Comparison of ENCODE assay signal across 20 cellular contexts in genomic region chr5:177129206-177129605, GRCh38. TPM values are rescaled to one million over a fixed set of nuclear protein-coding genes. Genes with fewer than 3 reads are reported as not detected.
DNase-seq lines count a peak whose midpoint lies in the region; ATAC-seq, FAIRE-seq and TF ChIP-seq lines count a peak whose summit lies in the region.
"Had no signal": no experiment of that assay in that cellular context is flagged by ENCODE, and none has a peak within 500 bp of the region (broad histone marks: within the 10 kb centered on the region; RNA-seq: fewer than 3 reads in every experiment).

No MANE protein-coding gene starts in this region.

- intact Hi-C loops in CD4-positive, alpha-beta memory T cell (cut with micrococcal nuclease), result no loop called here
- intact Hi-C loops in activated CD8-positive, alpha-beta T cell treated with anti-CD3 and anti-CD28 coated beads for 36 hours (cut with micrococcal nuclease), result no loop called here

- no peaks in the 10 kb centered on the region for H3K9me3 Mint-ChIP-seq in CD4-positive, alpha-beta memory T cell
- H3K9me3 Mint-ChIP-seq in activated CD8-positive, alpha-beta T cell treated with anti-CD3 and anti-CD28 coated beads for 36 hours, result no peaks in the 10 kb centered on the region
- H3K9me3 Mint-ChIP-seq in naive B cell, result no peaks in the 10 kb centered on the region
- H3K9me3 Mint-ChIP-seq: neural crest cell had no signal

- H3K4me1 Mint-ChIP-seq in CD4-positive, alpha-beta memory T cell, result peaks cover 25 to 40% (median 33%) of the 10 kb centered on the region in 4 donors
- peaks cover 22% of the 10 kb centered on the region for H3K4me1 Mint-ChIP-seq in activated CD8-positive, alpha-beta T cell treated with anti-CD3 and anti-CD28 coated beads for 36 hours (ENCODE audit: low read depth)
- H3K4me1 Mint-ChIP-seq in naive B cell, result peaks cover 25 to 47% (median 35%) of the 10 kb centered on the region in 3 donors

- TF ChIP-seq CTCF in activated CD8-positive, alpha-beta T cell treated with anti-CD3 and anti-CD28 coated beads for 36 hours (IDR thresholded peaks at IDR 0.05), result no peak

- no peaks in the 10 kb centered on the region for H3K27me3 ChIP-seq in BLaER1
- no peaks in the 10 kb centered on the region for H3K27me3 ChIP-seq in CD4-positive, alpha-beta memory T cell (ENCODE audit: insufficient read depth, low read length)
- no peaks in the 10 kb centered on the region for H3K27me3 ChIP-seq in HAP-1 (ENCODE audit: low read depth)
- H3K27me3 ChIP-seq: MG63, testis had no signal

- peaks cover 42% of the 10 kb centered on the region for H3K4me1 ChIP-seq in BLaER1
- H3K4me1 ChIP-seq in CD4-positive, alpha-beta memory T cell (ENCODE audit: insufficient read depth, low read length), result peaks cover 28% of the 10 kb centered on the region
- peaks cover 3% of the 10 kb centered on the region for H3K4me1 ChIP-seq in HAP-1
- H3K4me1 ChIP-seq: testis had no signal

- FAIRE-seq in H54 (lab: Jason Lieb, UNC), result no peak
- FAIRE-seq: astrocyte, colon, frontal cortex had no signal

- no peak overlapping the region for H3K9ac ChIP-seq in BLaER1

- H3K9me3 ChIP-seq in BLaER1 (no peaks in the 10 kb centered on the region), HAP-1 (no peaks in the 10 kb centered on the region)
- H3K9me3 ChIP-seq in CD4-positive, alpha-beta memory T cell (ENCODE audit: control insufficient read depth in 1 of 2, low read length in 2 of 2), result no peaks in the 10 kb centered on the region
- H3K9me3 ChIP-seq: MG63, testis had no signal

- POLR2A ChIA-PET in CD4-positive, alpha-beta memory T cell (lab: Charles Lee; ENCODE audit: partially characterized antibody), result interaction anchor here (1.1 to 2.1 kb wide), 3 partner anchors 11 to 19 kb away, joined by 3 to 9 read pairs (median 4); no protein-coding TSS in a partner anchor
- POLR2A ChIA-PET in activated CD8-positive, alpha-beta T cell treated with anti-CD3 and anti-CD28 coated beads for 36 hours (lab: Charles Lee), result no interaction called here

- peak overlapping the region in 6 of 7 donors; percentile 30 to 91 (median 62) for H3K27ac Mint-ChIP-seq in CD4-positive, alpha-beta memory T cell
- peak overlapping the region; percentile 46 for H3K27ac Mint-ChIP-seq in activated CD8-positive, alpha-beta T cell treated with anti-CD3 and anti-CD28 coated beads for 36 hours
- peak overlapping the region; percentile 40 to 73 (median 60) for H3K27ac Mint-ChIP-seq in naive B cell

- H3K4me3 ChIP-seq in BLaER1 (no peak overlapping the region), HAP-1 (no peak overlapping the region)
- no peak overlapping the region for H3K4me3 ChIP-seq in CD4-positive, alpha-beta memory T cell (ENCODE audit: low read length in 2 of 2)
- H3K4me3 ChIP-seq: MG63, testis had no signal

- H4K20me1 ChIP-seq in BLaER1, result no peaks in the 10 kb centered on the region

- peak in 1 of 5 donors; percentile 6 for DNase-seq in CD4-positive, alpha-beta memory T cell
- peak; percentile 11 for DNase-seq in activated CD8-positive, alpha-beta T cell treated with anti-CD3 and anti-CD28 coated beads for 36 hours
- DNase-seq in naive B cell (no peak), NCI-H1092 (lab: John Stamatoyannopoulos, UW) (no peak), H54 (ENCODE audit: insufficient read length, low spot score) (no peak), HAP-1 (ENCODE audit: low spot score in 2 of 2) (no peak)
- DNase-seq: DMS79 treated with DMSO at 0.1 percent for 48 hours, GOT3, NCI-H2029 treated with DMSO at 0.1 percent for 48 hours, NCI-H69, testis had no signal

- H3K27ac ChIP-seq in BLaER1, result no peak overlapping the region
- H3K27ac ChIP-seq in CD4-positive, alpha-beta memory T cell (ENCODE audit: low read depth, low read length), result peak overlapping the region; percentile 6
- H3K27ac ChIP-seq: testis had no signal

- peak overlapping the region in 7 of 8 donors; percentile 30 to 79 (median 69) for H3K4me3 Mint-ChIP-seq in CD4-positive, alpha-beta memory T cell
- H3K4me3 Mint-ChIP-seq in activated CD8-positive, alpha-beta T cell treated with anti-CD3 and anti-CD28 coated beads for 36 hours, result no peak overlapping the region
- peak overlapping the region in 1 of 8 donors; percentile 32 for H3K4me3 Mint-ChIP-seq in naive B cell

- ATAC-seq in activated CD8-positive, alpha-beta T cell treated with anti-CD3 and anti-CD28 coated beads for 36 hours, result no peak
- ATAC-seq in naive B cell (ENCODE audit: low read depth in 2 of 2) (no peak), HG03108 (IDR thresholded peaks at IDR 0.05; ENCODE audit: unreplicated experiment) (no peak)
- ATAC-seq: Panc1, SK-N-SH treated with all-trans-retinoic acid at 6 μM for 48 hours had no signal

- no peaks in the 10 kb centered on the region for H3K27me3 Mint-ChIP-seq in CD4-positive, alpha-beta memory T cell
- H3K27me3 Mint-ChIP-seq in activated CD8-positive, alpha-beta T cell treated with anti-CD3 and anti-CD28 coated beads for 36 hours, result no peaks in the 10 kb centered on the region
- no peaks in the 10 kb centered on the region for H3K27me3 Mint-ChIP-seq in naive B cell

- in situ Hi-C loops in HAP-1 (cut with MboI; ENCODE audit: low sequenced_read_pairs), result no loop called here

- peak overlapping the region; percentile 55 for H3K4me2 ChIP-seq in BLaER1

- H3K36me3 ChIP-seq in BLaER1 (no peaks in the 10 kb centered on the region), HAP-1 (replicated peaks) (no peaks in the 10 kb centered on the region)
- H3K36me3 ChIP-seq in CD4-positive, alpha-beta memory T cell (ENCODE audit: insufficient read depth, low read length), result no peaks in the 10 kb centered on the region

- H3K36me3 Mint-ChIP-seq in CD4-positive, alpha-beta memory T cell, result peaks cover 0 to 4% of the 10 kb centered on the region in 2 donors
- H3K36me3 Mint-ChIP-seq in activated CD8-positive, alpha-beta T cell treated with anti-CD3 and anti-CD28 coated beads for 36 hours (ENCODE audit: low read depth), result no peaks in the 10 kb centered on the region
- H3K36me3 Mint-ChIP-seq in naive B cell, result no peaks in the 10 kb centered on the region

- TF ChIP-seq POLR2A in H54 (IDR thresholded peaks at IDR 0.05; ENCODE audit: low read depth, low read length), result no peak

- CTCF ChIA-PET in CD4-positive, alpha-beta memory T cell (lab: Charles Lee; ENCODE audit: partially characterized antibody), result interaction anchor here (1.1 to 2.0 kb wide), 3 partner anchors 15 to 180 kb away, joined by 3 to 16 read pairs (median 8); no protein-coding TSS in a partner anchor
- CTCF ChIA-PET in activated CD8-positive, alpha-beta T cell treated with anti-CD3 and anti-CD28 coated beads for 36 hours (lab: Charles Lee), result interaction anchor here (0.8 to 1.9 kb wide), 6 partner anchors 11 to 181 kb away, joined by 3 to 15 read pairs (median 6); no protein-coding TSS in a partner anchor

RNA-seq across cellular contexts. Expression of gene NSD1, which starts 4.4 kb away (rescaled TPM):
- 100 to 1,000 TPM; 116 to 122 TPM for total RNA-seq in CD4-positive, alpha-beta memory T cell
- 10 to 100 TPM; 14.3 to 64.2 TPM for polyA plus RNA-seq in CD4-positive, alpha-beta memory T cell
- total RNA-seq in activated CD8-positive, alpha-beta T cell treated with anti-CD3 and anti-CD28 coated beads for 36 hours, result 10 to 100 TPM; 60.1 to 64.8 TPM
- polyA plus RNA-seq in naive B cell (ENCODE audit: low read depth in 6 of 6), result 10 to 100 TPM; 32.4 to 87.7 (median 46.1) TPM

RNA-seq across cellular contexts. Expression of gene FGFR4, which starts 42.5 kb away (rescaled TPM):
- total RNA-seq in CD4-positive, alpha-beta memory T cell, result 1 to 10 TPM; 2.2 to 3.0 TPM
- not detected for polyA plus RNA-seq in CD4-positive, alpha-beta memory T cell
- total RNA-seq in activated CD8-positive, alpha-beta T cell treated with anti-CD3 and anti-CD28 coated beads for 36 hours, result 1 to 10 TPM; 1.3 to 2.2 TPM
- polyA plus RNA-seq in naive B cell (ENCODE audit: low read depth in 6 of 6), result under 1 TPM in 2 of 6 donors, not detected in 4; 0.39 to 0.58 TPM
